In genomic region chr2:218852911-218853667, GRCh38 we compare ENCODE assay signal across 9 cellular contexts. TPM values are rescaled to one million over a fixed set of nuclear protein-coding genes. Genes with fewer than 3 reads are reported as not detected.
DNase-seq lines count a peak whose midpoint lies in the region; ATAC-seq and TF ChIP-seq lines count a peak whose summit lies in the region.
"Had no signal": no experiment of that assay in that cellular context is flagged by ENCODE, and none has a peak within 500 bp of the region (broad histone marks: within the 10 kb centered on the region; RNA-seq: fewer than 3 reads in every experiment).

No MANE protein-coding gene starts in this region.

- POLR2A ChIA-PET in HEK293 (lab: Yijun Ruan, JAX) = interaction anchor here (1.0 kb wide), 1 partner anchor 194 kb away, joined by 3 read pairs; the partner anchor contains the start of genes BCS1L and ZNF142

- no peaks in the 10 kb centered on the region for H3K9me3 ChIP-seq in HEK293 (ENCODE audit: control insufficient read depth, insufficient read depth, low read depth, low read length)

- H3K27me3 Mint-ChIP-seq in CD14-positive monocyte (ENCODE audit: low read depth in 3 of 3) (peaks cover 54 to 78% (median 76%) of the 10 kb centered on the region in 3 donors), nephron (ENCODE audit: low read depth) (peaks cover 71% of the 10 kb centered on the region)

- no peak overlapping the region for H3K27ac Mint-ChIP-seq in CD14-positive monocyte
- no peak overlapping the region for H3K27ac Mint-ChIP-seq in nephron

- H3K27ac ChIP-seq in HEK293 (ENCODE audit: extremely low read depth, low read depth, low read length) (no peak overlapping the region), substantia nigra (ENCODE audit: low read depth, low read length, poor library complexity, severe bottlenecking) (no peak overlapping the region)

- TF ChIP-seq CTCF in CD14-positive monocyte (IDR thresholded peaks at IDR 0.05) (peak; percentile 83), HEK293 (tag by site-specific recombination; IDR thresholded peaks at IDR 0.05) (peak; percentile 92), nephron (IDR thresholded peaks at IDR 0.05; ENCODE audit: unreplicated experiment in 3 of 3) (peak; percentile 67 to 75 (median 73))

- H3K36me3 Mint-ChIP-seq in CD14-positive monocyte (peaks cover 0 to 4% of the 10 kb centered on the region in 2 donors), nephron (ENCODE audit: low read depth) (no peaks in the 10 kb centered on the region)

- peak; percentile 66 for ATAC-seq in esophagus mucosa
- ATAC-seq in HG03342 (IDR thresholded peaks at IDR 0.05; ENCODE audit: unreplicated experiment) = no peak

- peaks cover 18% of the 10 kb centered on the region for H3K4me1 ChIP-seq in HEK293 (ENCODE audit: control insufficient read depth, insufficient read depth, low read length)

- peaks cover 17% of the 10 kb centered on the region for H3K4me1 Mint-ChIP-seq in CD14-positive monocyte
- peaks cover 32% of the 10 kb centered on the region for H3K4me1 Mint-ChIP-seq in nephron

- DNase-seq in CD14-positive monocyte (ENCODE audit: low spot score) (no peak), NOMO-1 treated with dmso at 0.1 percent for 144 hours (lab: John Stamatoyannopoulos, UW; ENCODE audit: unreplicated experiment) (peak; percentile 66), substantia nigra (lab: John Stamatoyannopoulos, UW) (peak in 28 of 49 donors; percentile 4 to 55 (median 19))
- peak; percentile 20 for DNase-seq in activated CD8-positive, alpha-beta memory T cell treated with anti-CD3 and anti-CD28 coated beads, Interleukin-2, amount 50 U/mL, for 1 hour (ENCODE audit: extremely low read depth)

- intact Hi-C loops in CD14-positive monocyte (cut with micrococcal nuclease) = loop anchor here in 1 of 2 donors (2.0 kb wide), 1 partner anchor 46 kb away; no protein-coding TSS in a partner anchor

- H3K4me3 Mint-ChIP-seq in CD14-positive monocyte = peak overlapping the region in 1 of 2 donors; percentile 75
- no peak overlapping the region for H3K4me3 Mint-ChIP-seq in nephron

- no peaks in the 10 kb centered on the region for H3K36me3 ChIP-seq in HEK293 (ENCODE audit: control insufficient read depth in 2 of 2, insufficient read depth in 1 of 2, low read length in 2 of 2)

- no peak overlapping the region for H3K4me3 ChIP-seq in HEK293 (ENCODE audit: low read depth, low read length)

- CTCF ChIA-PET in HEK293 (lab: Yijun Ruan, JAX) = interaction anchor here (0.6 to 10.1 kb wide), 33 partner anchors 11 to 586 kb away, joined by 3 to 115 read pairs (median 3); no protein-coding TSS in a partner anchor

- peaks cover 0 to 31% (median 1%) of the 10 kb centered on the region in 7 donors for H3K9me3 Mint-ChIP-seq in CD14-positive monocyte
- H3K9me3 Mint-ChIP-seq in nephron = no peaks in the 10 kb centered on the region

TF ChIP-seq in HEK293, 187 proteins besides CTCF, POLR2A, EP300 and RAD21 (continues in another document):
- TF ChIP-seq SP7 (tag by site-specific recombination; IDR thresholded peaks at IDR 0.05) (0 out of 2 replicates have a peak, but pooled peaks have one; percentile 12), ZFP3 (tag by site-specific recombination; IDR thresholded peaks at IDR 0.05; ENCODE audit: low read depth) (no peak), ZNF621 (tag by site-specific recombination; IDR thresholded peaks at IDR 0.05) (no peak), ZNF660 (tag by site-specific recombination; IDR thresholded peaks at IDR 0.05) (peak; percentile 39; the same call in 1 of the 2 replicates), ZNF654 (tag by site-specific recombination; IDR thresholded peaks at IDR 0.05; ENCODE audit: low read depth) (peak; percentile 98), PRDM1 (tag by site-specific recombination; IDR thresholded peaks at IDR 0.05) (0 out of 2 replicates have a peak, but pooled peaks have one; percentile 30), KLF17 (tag by site-specific recombination; IDR thresholded peaks at IDR 0.05) (0 out of 2 replicates have a peak, but pooled peaks have one; percentile 36), ZNF398 (tag by site-specific recombination; IDR thresholded peaks at IDR 0.05) (no peak), ZNF10 (tag by site-specific recombination; IDR thresholded peaks at IDR 0.05) (peak; percentile 84; the same call in 1 of the 2 replicates), ZSCAN4 (tag by site-specific recombination; IDR thresholded peaks at IDR 0.05) (peak; percentile 84), PATZ1 (tag by site-specific recombination; IDR thresholded peaks at IDR 0.05) (0 out of 2 replicates have a peak, but pooled peaks have one; percentile 24), ZNF449 (tag by site-specific recombination; IDR thresholded peaks at IDR 0.05) (no peak), PRDM4 (tag by site-specific recombination; IDR thresholded peaks at IDR 0.05) (no peak)

RNA-seq across cellular contexts. Expression of gene WNT6, which starts 6.5 kb away (rescaled TPM):
- polyA plus RNA-seq in CD14-positive monocyte = under 1 TPM; 0.27 to 0.37 TPM
- total RNA-seq in esophagus mucosa = not detected
- total RNA-seq: temporal lobe had no signal

RNA-seq across cellular contexts. Expression of gene PRKAG3, which starts 21.5 kb away (rescaled TPM):
- polyA plus RNA-seq in CD14-positive monocyte = not detected
- total RNA-seq in esophagus mucosa = not detected
- total RNA-seq: temporal lobe had no signal

RNA-seq across cellular contexts. Expression of gene WNT10A, which starts 27.6 kb away (rescaled TPM):
- polyA plus RNA-seq in CD14-positive monocyte = not detected
- 3.4 TPM for total RNA-seq in esophagus mucosa
- total RNA-seq: temporal lobe had no signal
